1 cellular context compared by ENCODE assay signal in genomic region chr1:23562138-23562819, GRCh38.
TF ChIP-seq lines count a peak whose summit lies in the region.

No MANE protein-coding gene starts in this region.

TF ChIP-seq in HepG2, 621 proteins besides CTCF, POLR2A, EP300 and RAD21 (continued from another document):
- TF ChIP-seq ZNF318 (CRISPR knock-in tag; IDR thresholded peaks at IDR 0.05) (no peak), SNAPC4 (CRISPR knock-in tag; IDR thresholded peaks at IDR 0.05) (no peak), KDM2A (CRISPR knock-in tag; IDR thresholded peaks at IDR 0.05; ENCODE audit: borderline replicate concordance, low read depth) (peak; percentile 53; the same call in 1 of the 2 replicates), HDAC1 (CRISPR knock-in tag; IDR thresholded peaks at IDR 0.05) (peak; percentile 78), ZNF253 (CRISPR knock-in tag; IDR thresholded peaks at IDR 0.05; ENCODE audit: borderline replicate concordance) (no peak), RNF219 (CRISPR knock-in tag; IDR thresholded peaks at IDR 0.05) (no peak), ZFP62 (CRISPR knock-in tag; IDR thresholded peaks at IDR 0.05) (no peak), SALL1 (CRISPR knock-in tag; IDR thresholded peaks at IDR 0.05) (peak; percentile 91), YY1 (IDR thresholded peaks at IDR 0.05; ENCODE audit: insufficient read depth, insufficient replicate concordance, low read depth, low read length) (no peak)
